7 cellular contexts compared by ENCODE assay signal in the genomic region with DNA sequence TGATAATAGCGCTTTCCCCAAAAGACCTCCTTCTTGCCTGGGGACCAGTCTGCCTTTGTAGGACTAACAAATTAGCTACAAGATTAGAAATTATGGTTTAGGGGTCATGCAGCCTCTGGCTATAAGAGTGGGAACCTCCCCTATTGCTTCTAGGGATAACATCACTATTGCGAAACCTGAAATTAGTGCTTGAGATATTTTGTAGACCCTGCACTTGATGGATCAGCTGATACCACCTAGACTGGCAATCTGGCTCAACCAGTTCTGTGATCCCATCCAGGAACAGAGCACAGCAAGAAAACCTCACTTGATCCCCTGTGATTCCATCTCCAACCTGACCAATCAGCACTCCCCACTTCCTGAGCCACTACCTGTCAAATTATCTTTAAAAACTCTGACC. TPM values are rescaled to one million over a fixed set of nuclear protein-coding genes. Genes with fewer than 3 reads are reported as not detected.
"Had no signal": no experiment of that assay in that cellular context is flagged by ENCODE, and none has a peak within 500 bp of the region (broad histone marks: within the 10 kb centered on the region; RNA-seq: fewer than 3 reads in every experiment).

No MANE protein-coding gene starts in this region.

RNA-seq across cellular contexts. Expression of gene SHOC1, which starts 15.7 kb away (rescaled TPM):
- total RNA-seq: LHCN-M2; NCI-H460; OCI-LY7; Right ventricle myocardium inferior; RPMI7951; T-cell; T-helper 1 cell treated with Interleukin-12 subunit alpha and Interleukin-12 subunit beta and Interleukin-4 antibody, amounts not matched to agents 30 ng/mL and 1 ng/mL, for 36 hours had no signal
